ENCODE assay signal across 8 cellular contexts in the genomic region with DNA sequence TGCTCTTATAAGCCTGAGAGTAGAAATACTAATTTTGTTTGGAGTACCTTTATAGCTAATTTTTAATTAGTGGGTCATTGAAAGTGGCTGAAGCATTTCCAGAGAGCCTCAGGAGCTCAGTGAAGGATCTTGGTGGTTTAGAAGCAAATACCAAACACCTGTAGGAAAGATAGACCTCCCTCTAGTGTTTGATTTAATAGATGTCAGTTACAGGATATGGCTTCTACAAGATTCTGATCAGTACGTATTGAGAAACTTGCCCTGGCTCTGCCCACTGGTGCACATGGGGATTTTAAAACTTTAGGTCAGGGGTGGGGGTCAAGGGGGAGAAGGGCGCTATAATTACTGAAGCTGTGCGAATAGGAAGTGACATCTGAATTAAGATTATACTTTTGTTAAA.
A peak's percentile ranks its signal among the peaks of the same experiment; 100 is the strongest.
DNase-seq lines count a peak whose midpoint lies in the region; ATAC-seq and TF ChIP-seq lines count a peak whose summit lies in the region.

No MANE protein-coding gene starts in this region.

- no peak for TF ChIP-seq RAD21 in neural cell (conservative IDR thresholded peaks at IDR 0.05)

- in situ Hi-C loops in SK-MEL-5 (cut with HindIII; ENCODE audit: low pct_unique_long_range_greater_than_20kb, low sequenced_read_pairs), result no loop called here

- H3K27ac Mint-ChIP-seq in osteocyte (ENCODE audit: unreplicated experiment), result no peak overlapping the region

- TF ChIP-seq CTCF in neural cell (IDR thresholded peaks at IDR 0.05; ENCODE audit: poor library complexity, severe bottlenecking), result peak; percentile 32
- TF ChIP-seq CTCF in osteocyte (IDR thresholded peaks at IDR 0.05), result no peak

- no peak for TF ChIP-seq EP300 in neural cell (conservative IDR thresholded peaks at IDR 0.05; ENCODE audit: poor library complexity, severe bottlenecking)

- no peak overlapping the region for H3K9ac ChIP-seq in neural cell (ENCODE audit: low read length)

- H3K27me3 Mint-ChIP-seq in osteocyte (ENCODE audit: unreplicated experiment), result no peaks in the 10 kb centered on the region

- H3K4me3 Mint-ChIP-seq in osteocyte (ENCODE audit: unreplicated experiment), result no peak overlapping the region

- no peaks in the 10 kb centered on the region for H3K9me2 ChIP-seq in neural cell (ENCODE audit: insufficient read depth, low read length)

- no peaks in the 10 kb centered on the region for H4K20me1 ChIP-seq in neural cell (ENCODE audit: insufficient read depth)

- no peaks in the 10 kb centered on the region for H3K9me3 ChIP-seq in neural cell (ENCODE audit: low read length)

- H3K27me3 ChIP-seq in neural cell (ENCODE audit: insufficient read depth, low read depth, low read length), result no peaks in the 10 kb centered on the region

- H3K9me3 Mint-ChIP-seq in osteocyte (ENCODE audit: unreplicated experiment), result peaks cover 3% of the 10 kb centered on the region

- peaks cover 3% of the 10 kb centered on the region for H3K79me2 ChIP-seq in neural cell (replicated peaks; ENCODE audit: insufficient read depth, low read length)

- H3K4me1 Mint-ChIP-seq in osteocyte (ENCODE audit: unreplicated experiment), result peaks cover 10% of the 10 kb centered on the region

- H3K27ac ChIP-seq in neural cell (ENCODE audit: low read length), result no peak overlapping the region

- H3K4me2 ChIP-seq in neural cell (ENCODE audit: low read length), result no peak overlapping the region

- no peak overlapping the region for H2AFZ ChIP-seq in neural cell (ENCODE audit: low read depth, low read length)

- DNase-seq in DMS53 (lab: John Stamatoyannopoulos, UW) (peak; percentile 35), DMS53 treated with DMSO at 0.1 percent for 48 hours (lab: John Stamatoyannopoulos, UW; ENCODE audit: unreplicated experiment) (no peak), SK-MEL-5 (ENCODE audit: low read depth, low spot score) (peak; percentile 18), NCI-H2081 (lab: John Stamatoyannopoulos, UW) (no peak), midbrain (lab: John Stamatoyannopoulos, UW) (no peak), osteocyte (ENCODE audit: extremely low spot score, unreplicated experiment) (no peak)

- ATAC-seq in HG02678 (IDR thresholded peaks at IDR 0.05; ENCODE audit: unreplicated experiment), result peak; percentile 84

- H3F3A ChIP-seq in neural cell (ENCODE audit: insufficient read depth, low read length, poor library complexity, severe bottlenecking), result no peaks in the 10 kb centered on the region

- H3K36me3 ChIP-seq in neural cell (ENCODE audit: insufficient read depth, low read length), result no peaks in the 10 kb centered on the region

- H3K36me3 Mint-ChIP-seq in osteocyte (ENCODE audit: unreplicated experiment), result peaks cover 10% of the 10 kb centered on the region

- H3K4me3 ChIP-seq in neural cell (ENCODE audit: low read length), result no peak overlapping the region

TF ChIP-seq in neural cell, 6 proteins besides CTCF, POLR2A, EP300 and RAD21:
- TF ChIP-seq EZH2 (IDR thresholded peaks at IDR 0.05; ENCODE audit: borderline replicate concordance, insufficient read depth, low read length, poor library complexity, severe bottlenecking) (no peak), SMC3 (conservative IDR thresholded peaks at IDR 0.05; ENCODE audit: poor library complexity) (no peak)
- TF ChIP-seq, protein P1, sequence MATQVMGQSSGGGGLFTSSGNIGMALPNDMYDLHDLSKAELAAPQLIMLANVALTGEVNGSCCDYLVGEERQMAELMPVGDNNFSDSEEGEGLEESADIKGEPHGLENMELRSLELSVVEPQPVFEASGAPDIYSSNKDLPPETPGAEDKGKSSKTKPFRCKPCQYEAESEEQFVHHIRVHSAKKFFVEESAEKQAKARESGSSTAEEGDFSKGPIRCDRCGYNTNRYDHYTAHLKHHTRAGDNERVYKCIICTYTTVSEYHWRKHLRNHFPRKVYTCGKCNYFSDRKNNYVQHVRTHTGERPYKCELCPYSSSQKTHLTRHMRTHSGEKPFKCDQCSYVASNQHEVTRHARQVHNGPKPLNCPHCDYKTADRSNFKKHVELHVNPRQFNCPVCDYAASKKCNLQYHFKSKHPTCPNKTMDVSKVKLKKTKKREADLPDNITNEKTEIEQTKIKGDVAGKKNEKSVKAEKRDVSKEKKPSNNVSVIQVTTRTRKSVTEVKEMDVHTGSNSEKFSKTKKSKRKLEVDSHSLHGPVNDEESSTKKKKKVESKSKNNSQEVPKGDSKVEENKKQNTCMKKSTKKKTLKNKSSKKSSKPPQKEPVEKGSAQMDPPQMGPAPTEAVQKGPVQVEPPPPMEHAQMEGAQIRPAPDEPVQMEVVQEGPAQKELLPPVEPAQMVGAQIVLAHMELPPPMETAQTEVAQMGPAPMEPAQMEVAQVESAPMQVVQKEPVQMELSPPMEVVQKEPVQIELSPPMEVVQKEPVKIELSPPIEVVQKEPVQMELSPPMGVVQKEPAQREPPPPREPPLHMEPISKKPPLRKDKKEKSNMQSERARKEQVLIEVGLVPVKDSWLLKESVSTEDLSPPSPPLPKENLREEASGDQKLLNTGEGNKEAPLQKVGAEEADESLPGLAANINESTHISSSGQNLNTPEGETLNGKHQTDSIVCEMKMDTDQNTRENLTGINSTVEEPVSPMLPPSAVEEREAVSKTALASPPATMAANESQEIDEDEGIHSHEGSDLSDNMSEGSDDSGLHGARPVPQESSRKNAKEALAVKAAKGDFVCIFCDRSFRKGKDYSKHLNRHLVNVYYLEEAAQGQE (IDR thresholded peaks at IDR 0.05; ENCODE audit: borderline replicate concordance), result no peak

Comparison
In these comparisons a context has a peak if more than half of its experiments do, and no peak if none do; other contexts are left out.
1. DNase-seq: peak in DMS53 (single experiment) and SK-MEL-5 (single experiment); none in DMS53 treated with DMSO at 0.1 percent for 48 hours (single experiment), NCI-H2081 (0 of 2), midbrain (single experiment) and osteocyte (single experiment).